ENCODE assay signal across 35 cellular contexts in the genomic region with DNA sequence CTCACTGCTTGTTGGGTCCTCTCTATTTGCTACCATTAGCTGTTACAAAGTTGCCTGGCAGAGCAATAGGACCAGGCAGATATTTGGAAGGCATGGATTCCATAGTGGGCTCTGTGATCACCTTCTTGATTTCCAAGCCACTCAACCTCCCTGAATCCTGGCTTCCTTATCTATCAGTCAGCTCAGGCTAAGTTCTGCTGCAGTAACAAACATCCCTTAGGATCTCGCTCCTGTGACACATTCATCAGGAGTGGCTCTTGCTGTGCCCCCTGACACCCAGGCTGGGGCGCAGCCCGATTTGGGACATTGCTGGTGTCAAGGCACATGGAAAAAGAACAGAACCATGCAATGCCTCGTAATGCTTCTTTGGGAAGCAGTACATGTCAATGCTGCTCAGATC.
"Had no signal": no experiment of that assay in that cellular context is flagged by ENCODE, and none has a peak within 500 bp of the region (broad histone marks: within the 10 kb centered on the region; RNA-seq: fewer than 3 reads in every experiment).

No MANE protein-coding gene starts in this region.

- H3K4me1 ChIP-seq: adrenal gland, breast epithelium had no signal

- H3K4me3 ChIP-seq: adrenal gland, body of pancreas, breast epithelium, cardiac muscle cell had no signal

- H3K9me3 ChIP-seq: adrenal gland had no signal

- H3K27me3 ChIP-seq: body of pancreas, brain microvascular endothelial cell, cardiac muscle cell had no signal

- FAIRE-seq: astrocyte, TTC549 had no signal

- H3K27ac ChIP-seq: adrenal gland, body of pancreas, brain microvascular endothelial cell, breast epithelium, cardiac muscle cell, VCaP had no signal

- ATAC-seq: activated CD8-positive, alpha-beta T cell treated with anti-CD3 and anti-CD28 coated beads for 36 hours; activated naive CD4-positive, alpha-beta T cell treated with anti-CD3 and anti-CD28 coated beads, Interleukin-2, amount 50 U/mL, for 72 hours; activated T-cell treated with anti-CD3 and anti-CD28 coated beads, Interleukin-2, amount 50 U/mL, for 4 hours; activated T-cell treated with anti-CD3 and anti-CD28 coated beads, Interleukin-2, amount 50 U/mL, for 72 hours; activated T-helper 17 cell treated with anti-CD3 and anti-CD28 coated beads, Interleukin-2, amount 50 U/mL, for 72 hours; body of pancreas had no signal

- DNase-seq: activated B cell treated with CpG ODN at 0.5 μM for 24 hours; activated CD4-positive, alpha-beta memory T cell treated with anti-CD3 and anti-CD28 coated beads for 36 hours; activated CD4-positive, alpha-beta T cell treated with anti-CD3 and anti-CD28 coated beads for 4 hours; activated CD4-positive, alpha-beta T cell treated with anti-CD3 and anti-CD28 coated beads, Interleukin-2, amount 10 ng/mL, durations not matched to agents 24 days and 14 days; activated CD4-positive, alpha-beta T cell treated with anti-CD3 and anti-CD28 coated beads, Interleukin-2, amount 50 U/mL, for 1 hour; activated CD4-positive, alpha-beta T cell treated with anti-CD3 and anti-CD28 coated beads, Interleukin-2, amount 50 U/mL, for 4 hours; activated CD4-positive, CD25-positive, alpha-beta regulatory T cell treated with anti-CD3 and anti-CD28 coated beads, Interleukin-2, amount 50 U/mL, for 72 hours; activated CD8-positive, alpha-beta memory T cell treated with anti-CD3 and anti-CD28 coated beads, Interleukin-2, amount 50 U/mL, for 4 hours; activated CD8-positive, alpha-beta T cell treated with anti-CD3 and anti-CD28 coated beads for 36 hours; activated effector memory CD4-positive, alpha-beta T cell treated with anti-CD3 and anti-CD28 coated beads, Interleukin-2, amount 50 U/mL, for 16 hours; activated gamma-delta T cell treated with Interleukin-2 at 50 U/mL for 16 hours; activated naive CD4-positive, alpha-beta T cell; activated naive CD4-positive, alpha-beta T cell treated with anti-CD3 and anti-CD28 coated beads for 36 hours; activated naive CD4-positive, alpha-beta T cell treated with anti-CD3 and anti-CD28 coated beads, Interleukin-2, amount 50 U/mL, for 16 hours; activated naive CD8-positive, alpha-beta T cell treated with anti-CD3 and anti-CD28 coated beads for 36 hours; activated T-cell treated with anti-CD3 and anti-CD28 coated beads for 4 hours; activated T-cell treated with anti-CD3 and anti-CD28 coated beads, Interleukin-2, amount 50 U/mL, for 1 hour; activated T-cell treated with anti-CD3 and anti-CD28 coated beads, Interleukin-2, amount 50 U/mL, for 4 hours; activated T-cell treated with anti-CD3 and anti-CD28 coated beads, Interleukin-2, amount 50 U/mL, for 72 hours; adrenal gland; amniotic stem cell; body of pancreas; brain microvascular endothelial cell; caudate nucleus; cerebellar nuclear complex; T-helper 1 cell; T-helper 2 cell; T-helper 9 cell had no signal

- H3K36me3 ChIP-seq: adrenal gland, brain microvascular endothelial cell, breast epithelium, cardiac muscle cell had no signal
